In genomic region chr11:5684627-5685362, GRCh38 we compare ENCODE assay signal across 1 cellular context.
TF ChIP-seq lines count a peak whose summit lies in the region.

TRIM5 (minus strand) TSS chr11:5685074; CDS start chr11:5680177, 4,897 bp downstream.

TF ChIP-seq in GM23338, 12 proteins besides CTCF, POLR2A, EP300 and RAD21 (continued from another document):
- no peak for TF ChIP-seq ZNF462 (CRISPR knock-in tag; IDR thresholded peaks at IDR 0.05)
